In the genomic region with DNA sequence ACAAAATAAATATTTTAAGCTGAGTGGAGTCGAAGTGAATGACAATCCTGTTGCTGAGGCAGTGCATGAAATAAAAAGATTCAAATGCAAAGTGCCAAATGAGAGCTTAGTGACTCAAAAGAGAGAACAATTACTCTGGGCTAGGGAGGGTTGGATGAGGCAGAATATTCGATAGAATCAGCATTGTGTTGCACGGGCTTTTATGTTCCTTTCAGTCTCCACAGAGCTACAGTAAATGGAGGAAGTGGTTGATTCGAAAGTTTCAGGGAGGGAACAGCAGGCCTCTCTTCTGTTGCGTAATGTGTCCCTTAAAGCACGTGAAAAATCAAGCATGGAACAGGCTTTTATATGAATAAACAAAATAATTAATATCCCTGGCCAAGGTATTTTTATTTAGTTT, we compare ENCODE assay signal across 11 cellular contexts.
DNase-seq lines count a peak whose midpoint lies in the region; ATAC-seq and TF ChIP-seq lines count a peak whose summit lies in the region.
"Had no signal": no experiment of that assay in that cellular context is flagged by ENCODE, and none has a peak within 500 bp of the region (broad histone marks: within the 10 kb centered on the region; RNA-seq: fewer than 3 reads in every experiment).

No MANE protein-coding gene starts in this region.

- H3K27ac Mint-ChIP-seq in HFFc6, result no peak overlapping the region

- H3K27me3 ChIP-seq in PC-9 (ENCODE audit: insufficient read depth, low read depth), result no peaks in the 10 kb centered on the region
- H3K27me3 ChIP-seq: dorsolateral prefrontal cortex had no signal

- H3K27ac ChIP-seq in PC-9, result no peak overlapping the region
- H3K27ac ChIP-seq: dorsolateral prefrontal cortex, lower lobe of right lung, VCaP had no signal

- H2AFZ ChIP-seq in PC-9, result no peak overlapping the region

- no peak overlapping the region for H3K4me2 ChIP-seq in PC-9

- no peak overlapping the region for H3K4me3 Mint-ChIP-seq in HFFc6

- H3K9me3 ChIP-seq in PC-9 (ENCODE audit: insufficient read depth, low read depth), result no peaks in the 10 kb centered on the region
- H3K9me3 ChIP-seq: lower lobe of right lung had no signal

- CTCF ChIA-PET in PC-9 (lab: Charles Lee), result no interaction called here

- H3K27me3 Mint-ChIP-seq in HFFc6 (ENCODE audit: insufficient read depth), result no peaks in the 10 kb centered on the region; the same call in 1 of the 2 replicates

- H3K4me1 Mint-ChIP-seq in HFFc6 (ENCODE audit: low read depth), result no peaks in the 10 kb centered on the region

- ATAC-seq in GM19395 (IDR thresholded peaks at IDR 0.05; ENCODE audit: unreplicated experiment), result peak; percentile 99
- peak; percentile 86 for ATAC-seq in HG03066 (IDR thresholded peaks at IDR 0.05; ENCODE audit: low read depth, unreplicated experiment)

- H4K20me1 ChIP-seq in PC-9 (ENCODE audit: insufficient read depth), result no peaks in the 10 kb centered on the region

- H3F3A ChIP-seq in PC-9 (ENCODE audit: insufficient read depth, low read depth), result no peaks in the 10 kb centered on the region

- H3K4me1 ChIP-seq in PC-9 (replicated peaks; ENCODE audit: insufficient read depth), result no peaks in the 10 kb centered on the region
- H3K4me1 ChIP-seq: lower lobe of right lung had no signal

- H3K4me3 ChIP-seq in PC-9, result no peak overlapping the region
- H3K4me3 ChIP-seq: dorsolateral prefrontal cortex, lower lobe of right lung had no signal

- no peaks in the 10 kb centered on the region for H3K36me3 Mint-ChIP-seq in HFFc6 (ENCODE audit: low read depth)

- DNase-seq in GM10266 (ENCODE audit: extremely low spot score) (peak; percentile 11), SIG-M5 treated with dmso at 0.1 percent for 504 hours (lab: John Stamatoyannopoulos, UW; ENCODE audit: unreplicated experiment) (peak; percentile 77), HuH-7.5 (ENCODE audit: low spot score) (no peak), HFFc6 (no peak), PC-9 (no peak), T-helper 9 cell (no peak)
- DNase-seq: dorsolateral prefrontal cortex, lower lobe of right lung had no signal

- H3K9me3 Mint-ChIP-seq in HFFc6, result peaks cover 66% of the 10 kb centered on the region

- BruUV-seq in PC-9 (replicated peaks; lab: Mats Ljungman, UMichigan), result no TSS peak

- no peaks in the 10 kb centered on the region for H3K9me2 ChIP-seq in PC-9 (ENCODE audit: insufficient read depth)

- POLR2A ChIA-PET in PC-9 (lab: Charles Lee; ENCODE audit: unreplicated experiment), result no interaction called here

- intact Hi-C loops in PC-9 (cut with micrococcal nuclease; ENCODE audit: unreplicated experiment), result no loop called here

- TF ChIP-seq CTCF in GM10266 (IDR thresholded peaks at IDR 0.05; ENCODE audit: control insufficient read depth, insufficient read depth, low read depth, missing control alignments) (no peak), HFFc6 (IDR thresholded peaks at IDR 0.05) (no peak), PC-9 (conservative IDR thresholded peaks at IDR 0.05) (no peak)

- no peaks in the 10 kb centered on the region for H3K79me2 ChIP-seq in PC-9 (ENCODE audit: low read depth)

- no peaks in the 10 kb centered on the region for H3K36me3 ChIP-seq in PC-9 (ENCODE audit: low read depth)
- H3K36me3 ChIP-seq: lower lobe of right lung had no signal

Comparison
In these comparisons a context has a peak if more than half of its experiments do, and no peak if none do; other contexts are left out.
1. DNase-seq: peak in GM10266 (single experiment) and SIG-M5 treated with dmso at 0.1 percent for 504 hours (single experiment); none in HuH-7.5 (single experiment), HFFc6 (single experiment), PC-9 (0 of 2) and T-helper 9 cell (single experiment).